Comparison of ENCODE assay signal across 15 cellular contexts in genomic region chr10:78417425-78418370, GRCh38.
"Had no signal": no experiment of that assay in that cellular context is flagged by ENCODE, and none has a peak within 500 bp of the region (broad histone marks: within the 10 kb centered on the region; RNA-seq: fewer than 3 reads in every experiment).

No MANE protein-coding gene starts in this region.

- H3K4me1 ChIP-seq: SJCRH30, tibial nerve had no signal

- H3K36me3 ChIP-seq: cardiac muscle cell, neutrophil, SJCRH30, tibial nerve had no signal

- DNase-seq: activated CD4-positive, alpha-beta T cell treated with anti-CD3 and anti-CD28 coated beads for 1 hour; activated CD8-positive, alpha-beta memory T cell treated with anti-CD3 and anti-CD28 coated beads for 24 hours; activated gamma-delta T cell treated with Interleukin-2 at 50 U/mL for 16 hours; activated T-cell treated with anti-CD3 and anti-CD28 coated beads, Interleukin-2, amount 50 U/mL, for 48 hours; hypothalamus; naive thymus-derived CD4-positive, alpha-beta T cell; SJCRH30; stimulated activated naive CD8-positive, alpha-beta T cell treated with anti-CD3 and anti-CD28 coated beads, Interleukin-15, Interleukin-2, amounts not matched to agents 100 U/mL and 50 U/mL, for 24 hours had no signal

- H3K9me3 Mint-ChIP-seq: T-helper 1 cell treated with Interleukin-12 subunit alpha and Interleukin-12 subunit beta and Interleukin-4 antibody, amounts not matched to agents 30 μg/mL and 1 μg/mL, for 36 hours had no signal

- H3K27ac ChIP-seq: cardiac muscle cell, neutrophil, SJCRH30, VCaP had no signal

- H3K27me3 ChIP-seq: cardiac muscle cell, dorsolateral prefrontal cortex, neutrophil, SJCRH30, tibial nerve had no signal

- H3K36me3 Mint-ChIP-seq: activated naive CD8-positive, alpha-beta T cell; naive thymus-derived CD4-positive, alpha-beta T cell had no signal

- H3K4me3 ChIP-seq: cardiac muscle cell, dorsolateral prefrontal cortex, SJCRH30, tibial nerve had no signal

- H3K9me3 ChIP-seq: neutrophil, SJCRH30, tibial nerve had no signal

- H3K27ac Mint-ChIP-seq: activated naive CD8-positive, alpha-beta T cell; T-helper 1 cell treated with Interleukin-12 subunit alpha and Interleukin-12 subunit beta and Interleukin-4 antibody, amounts not matched to agents 30 μg/mL and 1 μg/mL, for 36 hours had no signal

- H3K4me3 Mint-ChIP-seq: activated naive CD8-positive, alpha-beta T cell; naive thymus-derived CD4-positive, alpha-beta T cell; T-helper 1 cell treated with Interleukin-12 subunit alpha and Interleukin-12 subunit beta and Interleukin-4 antibody, amounts not matched to agents 30 μg/mL and 1 μg/mL, for 36 hours had no signal
